In genomic region chr1:2259668-2260392, GRCh38 we compare ENCODE assay signal across 1 cellular context.
TF ChIP-seq lines count a peak whose summit lies in the region.

No MANE protein-coding gene starts in this region.

TF ChIP-seq in SK-N-SH, 30 proteins besides CTCF, POLR2A, EP300 and RAD21 (continued from another document):
- no peak for TF ChIP-seq TEAD4 (IDR thresholded peaks at IDR 0.05; ENCODE audit: borderline replicate concordance, insufficient read depth)
- TF ChIP-seq SIN3A (IDR thresholded peaks at IDR 0.05; ENCODE audit: borderline replicate concordance, low read depth, low read length): no peak
- no peak for TF ChIP-seq YY1 (IDR thresholded peaks at IDR 0.05; ENCODE audit: low read depth)
- no peak for TF ChIP-seq FOSL2 (IDR thresholded peaks at IDR 0.05; ENCODE audit: borderline replicate concordance, low read depth)
- TF ChIP-seq MXI1 (IDR thresholded peaks at IDR 0.05; ENCODE audit: low read depth, low read length): no peak
- TF ChIP-seq POLR2AphosphoS5 (IDR thresholded peaks at IDR 0.05; ENCODE audit: low read depth, low read length): no peak
- no peak for TF ChIP-seq REST (IDR thresholded peaks at IDR 0.05; ENCODE audit: low read depth, low read length)
- TF ChIP-seq ZBTB33 (IDR thresholded peaks at IDR 0.05; ENCODE audit: borderline replicate concordance, low read depth): no peak
